ENCODE assay signal across 16 cellular contexts in the genomic region with DNA sequence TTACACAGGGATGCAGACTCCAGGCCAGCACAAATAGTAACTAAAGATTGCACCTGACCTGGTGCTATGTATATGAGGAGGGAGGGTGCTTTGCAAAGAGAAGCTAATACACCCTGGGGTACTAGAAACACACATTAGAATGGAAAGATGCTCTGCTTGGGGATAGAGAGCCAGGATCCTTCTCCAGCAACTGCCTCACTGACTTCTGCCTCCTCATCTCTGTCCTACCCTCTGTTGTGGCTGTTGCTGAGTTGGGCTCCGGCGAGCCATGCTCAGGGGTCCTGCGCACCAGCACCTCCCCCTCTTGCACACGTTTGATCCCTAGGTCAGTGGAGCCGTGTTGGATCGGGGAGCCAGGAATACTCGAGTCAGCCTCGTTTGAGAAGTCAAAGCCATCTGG.
"Had no signal": no experiment of that assay in that cellular context is flagged by ENCODE, and none has a peak within 500 bp of the region (broad histone marks: within the 10 kb centered on the region; RNA-seq: fewer than 3 reads in every experiment).

No MANE protein-coding gene starts in this region.

- H3K4me3 Mint-ChIP-seq: dendritic cell treated with granulocyte-macrophage colony-stimulating factor and Interleukin-4, amounts not matched to agents 40 ng/mL and 50 ng/mL, for 4 days; immature natural killer cell; naive thymus-derived CD4-positive, alpha-beta T cell had no signal

- H3K27ac Mint-ChIP-seq: dendritic cell treated with granulocyte-macrophage colony-stimulating factor and Interleukin-4, amounts not matched to agents 40 ng/mL and 50 ng/mL, for 4 days; immature natural killer cell had no signal

- H3K27ac ChIP-seq: esophagus squamous epithelium, gastroesophageal sphincter, left lung, right atrium auricular region had no signal

- H3K27me3 ChIP-seq: esophagus squamous epithelium, gastroesophageal sphincter, left lung, right atrium auricular region had no signal

- ATAC-seq: gastroesophageal sphincter; left lung; naive thymus-derived CD4-positive, alpha-beta T cell had no signal

- H3K9me3 Mint-ChIP-seq: dendritic cell treated with granulocyte-macrophage colony-stimulating factor and Interleukin-4, amounts not matched to agents 40 ng/mL and 50 ng/mL, for 4 days; immature natural killer cell had no signal

- H3K27me3 Mint-ChIP-seq: dendritic cell treated with granulocyte-macrophage colony-stimulating factor and Interleukin-4, amounts not matched to agents 40 ng/mL and 50 ng/mL, for 4 days; naive thymus-derived CD4-positive, alpha-beta T cell had no signal

- H3K4me1 ChIP-seq: esophagus squamous epithelium, gastroesophageal sphincter, left lung, right atrium auricular region had no signal

- H3K4me3 ChIP-seq: esophagus squamous epithelium, gastroesophageal sphincter, left lung, lung, right atrium auricular region had no signal

- H3K4me1 Mint-ChIP-seq: immature natural killer cell had no signal

- DNase-seq: esophagus squamous epithelium; foreskin fibroblast; glutamatergic neuron; immature natural killer cell; left lung; mesendoderm; naive thymus-derived CD4-positive, alpha-beta T cell; posterior cingulate gyrus; small intestine; stimulated activated CD4-positive, alpha-beta T cell treated with anti-CD3 and anti-CD28 coated beads, Interleukin-12 subunit alpha, Interleukin-12 subunit beta, amount 100 ng/mL, for 4 hours; stimulated activated naive CD4-positive, alpha-beta T cell; trophoblast cell had no signal
